In genomic region chr19:39834287-39834841, GRCh38 we compare ENCODE assay signal across 9 cellular contexts. TPM values are rescaled to one million over a fixed set of nuclear protein-coding genes. Genes with fewer than 3 reads are reported as not detected.
DNase-seq lines count a peak whose midpoint lies in the region; ATAC-seq and TF ChIP-seq lines count a peak whose summit lies in the region.
"Had no signal": no experiment of that assay in that cellular context is flagged by ENCODE, and none has a peak within 500 bp of the region (broad histone marks: within the 10 kb centered on the region; RNA-seq: fewer than 3 reads in every experiment).

No MANE protein-coding gene starts in this region.

- TF ChIP-seq CTCF in RWPE2 (IDR thresholded peaks at IDR 0.05; ENCODE audit: poor library complexity, severe bottlenecking) (no peak), esophagus squamous epithelium (IDR thresholded peaks at IDR 0.05) (peak in 1 of 6 experiments; percentile 15)

- ATAC-seq in GM18519 (IDR thresholded peaks at IDR 0.05; ENCODE audit: low FRiP score, unreplicated experiment), result peak; percentile 40
- ATAC-seq in RWPE2 (ENCODE audit: low read depth), result no peak

- peak overlapping the region; percentile 52 for H3K27ac ChIP-seq in RWPE2 (ENCODE audit: poor library complexity, severe bottlenecking)
- H3K27ac ChIP-seq in esophagus squamous epithelium, result peak overlapping the region; percentile 86 to 94 (median 91)
- H3K27ac ChIP-seq in rectal smooth muscle tissue (ENCODE audit: low read depth, low read length), result peak overlapping the region; percentile 73

- DNase-seq in RWPE2 (ENCODE audit: low spot score), result no peak
- DNase-seq in esophagus squamous epithelium (lab: John Stamatoyannopoulos, UW), result no peak
- DNase-seq in COR-L47 (lab: John Stamatoyannopoulos, UW), result no peak
- DNase-seq in kidney glomerular epithelial cell (lab: John Stamatoyannopoulos, UW), result no peak
- DNase-seq in mucosa of gallbladder (ENCODE audit: low spot score), result no peak
- no peak for DNase-seq in GOT3 (lab: John Stamatoyannopoulos, UW)

- no peak overlapping the region for H3K9ac ChIP-seq in rectal smooth muscle tissue (ENCODE audit: low read length)

- H3K9me3 ChIP-seq in RWPE2 (ENCODE audit: severe bottlenecking) (no peaks in the 10 kb centered on the region), esophagus squamous epithelium (no peaks in the 10 kb centered on the region)

- intact Hi-C loops in esophagus squamous epithelium (cut with DNase I), result no loop called here

- WGBS in esophagus squamous epithelium, 2 donors, result 45 to 47% methylated on average over 17 to 18 of the region's 19 CpGs

- H3K27me3 ChIP-seq in RWPE2 (ENCODE audit: insufficient read depth, poor library complexity, severe bottlenecking) (no peaks in the 10 kb centered on the region), esophagus squamous epithelium (no peaks in the 10 kb centered on the region), rectal smooth muscle tissue (ENCODE audit: control insufficient read depth, insufficient read depth, low read length) (no peaks in the 10 kb centered on the region)

- H3K4me3 ChIP-seq in RWPE2 (ENCODE audit: severe bottlenecking) (peak overlapping the region; percentile 72), esophagus squamous epithelium (peak overlapping the region; percentile 84 to 100 (median 95)), rectal smooth muscle tissue (ENCODE audit: low read length) (peak overlapping the region; percentile 97)

- H3K36me3 ChIP-seq in RWPE2 (ENCODE audit: low read depth), result peaks cover 66% of the 10 kb centered on the region
- H3K36me3 ChIP-seq in esophagus squamous epithelium, result peaks cover 32 to 79% (median 46%) of the 10 kb centered on the region in 3 donors
- peaks cover 51% of the 10 kb centered on the region for H3K36me3 ChIP-seq in rectal smooth muscle tissue (ENCODE audit: control insufficient read depth, insufficient read depth, low read length)

- no peak for TF ChIP-seq POLR2A in esophagus squamous epithelium (IDR thresholded peaks at IDR 0.05)

- no peaks in the 10 kb centered on the region for H3K4me1 ChIP-seq in RWPE2 (ENCODE audit: insufficient read depth, poor library complexity, severe bottlenecking)
- H3K4me1 ChIP-seq in esophagus squamous epithelium, result peaks cover 15 to 52% (median 19%) of the 10 kb centered on the region in 3 donors
- peaks cover 11% of the 10 kb centered on the region for H3K4me1 ChIP-seq in rectal smooth muscle tissue (ENCODE audit: control insufficient read depth, insufficient read depth, low read length)

RNA-seq across cellular contexts. Expression of gene DYRK1B, which starts 0.4 kb away (rescaled TPM):
- total RNA-seq in esophagus squamous epithelium, result 10 to 100 TPM in 1 of 4 donors, 1 to 10 TPM in 3; 3.9 to 12.6 (median 6.3) TPM
- total RNA-seq in mucosa of gallbladder, result 35.8 TPM

RNA-seq across cellular contexts. Expression of gene FBL, which starts 11.8 kb away (rescaled TPM):
- total RNA-seq in esophagus squamous epithelium (100 to 1,000 TPM; 184 to 226 (median 193) TPM), mucosa of gallbladder (92.6 TPM)

RNA-seq across cellular contexts. Expression of gene LEUTX, which starts 55.7 kb away (rescaled TPM):
- total RNA-seq in esophagus squamous epithelium, result not detected
- total RNA-seq in mucosa of gallbladder, result not detected
- total RNA-seq: T-helper 2 cell treated with Interferon-gamma antibody and Interleukin-4, amounts not matched to agents 100 ng/mL and 5 ng/mL, for 36 hours had no signal
